Comparison of ENCODE assay signal across 1 cellular context in genomic region chr19:14118165-14119051, GRCh38.
TF ChIP-seq lines count a peak whose summit lies in the region.

No MANE protein-coding gene starts in this region.

TF ChIP-seq in K562, 482 proteins besides CTCF, POLR2A, EP300 and RAD21 (continued from another document and continues in another):
- TF ChIP-seq ZNF76 (CRISPR knock-in tag; IDR thresholded peaks at IDR 0.05; ENCODE audit: borderline replicate concordance) (peak; percentile 67; the same call in 1 of the 2 replicates), MEIS2 (IDR thresholded peaks at IDR 0.05; ENCODE audit: partially characterized antibody) (peak; percentile 1), CEBPZ (IDR thresholded peaks at IDR 0.05; ENCODE audit: borderline replicate concordance, low read depth, low read length) (no peak), RREB1 (CRISPR knock-in tag; IDR thresholded peaks at IDR 0.05) (0 out of 2 replicates have a peak, but pooled peaks have one; percentile 19), ZNF717 (CRISPR knock-in tag; IDR thresholded peaks at IDR 0.05) (no peak), CREB3 (tag; conservative IDR thresholded peaks at IDR 0.05; ENCODE audit: low read depth) (peak; percentile 62), ELF2 (CRISPR knock-in tag; IDR thresholded peaks at IDR 0.05) (peak; percentile 64; the same call in 1 of the 2 replicates), ZNF583 (CRISPR knock-in tag; IDR thresholded peaks at IDR 0.05) (peak; percentile 65; the same call in 1 of the 2 replicates), RBFOX2 (IDR thresholded peaks at IDR 0.05; ENCODE audit: low read depth, low read length) (peak; percentile 70), NRF1 (conservative IDR thresholded peaks at IDR 0.05 in 1 of 2, IDR thresholded peaks at IDR 0.05 in 1 of 2) (peak; percentile 58 to 73; a peak in 2 of 4 replicates), VEZF1 (CRISPR knock-in tag; IDR thresholded peaks at IDR 0.05) (peak; percentile 84), CEBPB (tag; IDR thresholded peaks at IDR 0.05) (peak; percentile 88), E2F6 (IDR thresholded peaks at IDR 0.05; ENCODE audit: borderline replicate concordance in 1 of 2, extremely low read depth in 1 of 2, insufficient read depth in 1 of 2, insufficient read length in 1 of 2, low read depth in 1 of 2, low read length in 1 of 2, poor library complexity in 1 of 2, severe bottlenecking in 1 of 2) (peak in 1 of 2 experiments; percentile 72), CAMTA2 (CRISPR knock-in tag; conservative IDR thresholded peaks at IDR 0.05) (0 out of 2 replicates have a peak, but pooled peaks have one; percentile 88), ZNF134 (CRISPR knock-in tag; conservative IDR thresholded peaks at IDR 0.05) (0 out of 2 replicates have a peak, but pooled peaks have one; percentile 8), L3MBTL2 (IDR thresholded peaks at IDR 0.05) (peak; percentile 81), LCOR (CRISPR knock-in tag; IDR thresholded peaks at IDR 0.05) (no peak), SMAD4 (CRISPR knock-in tag; conservative IDR thresholded peaks at IDR 0.05) (peak; percentile 91), SIN3B (IDR thresholded peaks at IDR 0.05; ENCODE audit: low read depth) (peak; percentile 41; the same call in 1 of the 2 replicates), SAP30 (IDR thresholded peaks at IDR 0.05; ENCODE audit: borderline replicate concordance, insufficient read depth, low read depth, low read length, poor library complexity, severe bottlenecking) (peak; percentile 54), ZNF395 (CRISPR knock-in tag; IDR thresholded peaks at IDR 0.05) (peak; percentile 43; the same call in 1 of the 2 replicates), ZBTB7A (IDR thresholded peaks at IDR 0.05; ENCODE audit: borderline replicate concordance, control insufficient read depth, low read depth, low read length) (peak; percentile 25; the same call in 1 of the 2 replicates), USF1 (CRISPR knock-in tag; IDR thresholded peaks at IDR 0.05) (0 out of 2 replicates have a peak, but pooled peaks have one; percentile 12), HCFC1 (IDR thresholded peaks at IDR 0.05; ENCODE audit: low read depth, low read length) (peak; percentile 23; the same call in 1 of the 2 replicates), CREM (IDR thresholded peaks at IDR 0.05; ENCODE audit: low read depth) (peak; percentile 12; the same call in 1 of the 2 replicates), ZNF592 (IDR thresholded peaks at IDR 0.05) (peak; percentile 87), STAT6 (CRISPR knock-in tag; IDR thresholded peaks at IDR 0.05) (no peak), SIN3A (IDR thresholded peaks at IDR 0.05; ENCODE audit: borderline replicate concordance in 2 of 2, control insufficient read depth in 1 of 2, low read depth in 2 of 2, low read length in 2 of 2) (peak; percentile 44 to 54; a peak in 1 of 4 replicates)
